ENCODE assay signal across 1 cellular context in the genomic region with DNA sequence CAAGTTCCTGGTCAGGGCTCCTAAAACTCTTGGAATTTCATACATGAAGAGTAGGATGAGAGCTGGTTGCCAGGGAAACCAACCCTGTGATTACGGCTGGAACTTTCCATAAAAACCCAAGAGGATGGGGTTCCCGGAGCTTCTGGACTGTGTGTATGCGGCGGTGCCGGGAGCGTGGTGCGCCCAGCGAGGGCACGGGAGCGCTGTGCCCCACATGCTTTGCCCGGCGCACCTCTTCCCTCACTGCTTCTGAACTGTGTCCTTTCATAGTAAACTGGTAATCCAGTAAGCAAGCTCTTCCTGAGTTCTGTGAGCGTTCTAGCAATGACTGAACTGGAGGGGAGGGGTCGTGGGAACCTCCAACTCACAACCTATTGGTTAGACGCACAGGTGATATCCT.
TF ChIP-seq lines count a peak whose summit lies in the region.

No MANE protein-coding gene starts in this region.

TF ChIP-seq in K562, 482 proteins besides CTCF, POLR2A, EP300 and RAD21 (continued from another document):
- TF ChIP-seq E2F6 (IDR thresholded peaks at IDR 0.05; ENCODE audit: borderline replicate concordance in 1 of 2, extremely low read depth in 1 of 2, insufficient read depth in 1 of 2, insufficient read length in 1 of 2, low read depth in 1 of 2, low read length in 1 of 2, poor library complexity in 1 of 2, severe bottlenecking in 1 of 2) (no peak), KDM2B (CRISPR knock-in tag; IDR thresholded peaks at IDR 0.05) (no peak), SP2 (IDR thresholded peaks at IDR 0.05; ENCODE audit: extremely low read depth, low read depth, low read length, poor library complexity, severe bottlenecking) (no peak)
